ENCODE assay signal across 18 cellular contexts in genomic region chr2:22360735-22361374, GRCh38.
A peak's percentile ranks its signal among the peaks of the same experiment; 100 is the strongest.
DNase-seq lines count a peak whose midpoint lies in the region; ATAC-seq, FAIRE-seq and TF ChIP-seq lines count a peak whose summit lies in the region.
"Had no signal": no experiment of that assay in that cellular context is flagged by ENCODE, and none has a peak within 500 bp of the region (broad histone marks: within the 10 kb centered on the region; RNA-seq: fewer than 3 reads in every experiment).

No MANE protein-coding gene starts in this region.

- ATAC-seq in GM18867 (IDR thresholded peaks at IDR 0.05; ENCODE audit: unreplicated experiment) (no peak), HG02763 (IDR thresholded peaks at IDR 0.05; ENCODE audit: unreplicated experiment) (no peak), HG03565 (IDR thresholded peaks at IDR 0.05; ENCODE audit: unreplicated experiment) (no peak)
- ATAC-seq: HepG2, Right ventricle myocardium inferior had no signal

- no peak for FAIRE-seq in bronchial epithelial cell (lab: Jason Lieb, UNC)
- FAIRE-seq: HepG2 had no signal

- no peaks in the 10 kb centered on the region for H3K9me3 ChIP-seq in HUES48 (ENCODE audit: control insufficient read depth, insufficient read depth, low read length)

- H3K27ac ChIP-seq in HUES48 (ENCODE audit: low read depth, low read length) = peak overlapping the region; percentile 32

- H3K4me3 ChIP-seq in HUES48 (ENCODE audit: low read depth, low read length) (no peak overlapping the region), bronchial epithelial cell (ENCODE audit: low read depth, low read length) (no peak overlapping the region), kidney epithelial cell (ENCODE audit: low read depth, low read length) (no peak overlapping the region)

- peaks cover 13% of the 10 kb centered on the region for H3K4me1 ChIP-seq in HUES48 (ENCODE audit: control insufficient read depth, insufficient read depth, low read length)

- H3K9ac ChIP-seq in HUES48 (ENCODE audit: low read depth, low read length) = no peak overlapping the region

- peak; percentile 61 for DNase-seq in bronchial epithelial cell (ENCODE audit: low read depth)
- DNase-seq in kidney epithelial cell (ENCODE audit: low read depth) = peak; percentile 25
- peak; percentile 76 for DNase-seq in renal cortical epithelial cell (ENCODE audit: low read depth)
- DNase-seq: CD4-positive, alpha-beta T cell; DMS79; GOT3; KG1; NCI-H1048; NCI-H146; NCI-H2081; NCI-H510A treated with DMSO at 0.1 percent for 48 hours; NCI-H82 had no signal

- H3K36me3 ChIP-seq in HUES48 (ENCODE audit: control insufficient read depth, insufficient read depth, low read length) (no peaks in the 10 kb centered on the region), bronchial epithelial cell (ENCODE audit: control insufficient read depth, insufficient read depth, low read length) (no peaks in the 10 kb centered on the region), kidney epithelial cell (ENCODE audit: control insufficient read depth, insufficient read depth, low read length) (no peaks in the 10 kb centered on the region)

- TF ChIP-seq CTCF in bronchial epithelial cell (IDR thresholded peaks at IDR 0.05; ENCODE audit: insufficient read depth, low read length, severe bottlenecking) = no peak
- TF ChIP-seq CTCF in kidney epithelial cell (IDR thresholded peaks at IDR 0.05; ENCODE audit: insufficient read depth, low read length, poor library complexity, severe bottlenecking) = no peak

- H3K27me3 ChIP-seq in HUES48 (ENCODE audit: control insufficient read depth, insufficient read depth, low read length) (no peaks in the 10 kb centered on the region), bronchial epithelial cell (ENCODE audit: control insufficient read depth, insufficient read depth, low read length) (no peaks in the 10 kb centered on the region), kidney epithelial cell (ENCODE audit: control insufficient read depth, insufficient read depth, low read length) (no peaks in the 10 kb centered on the region)

Comparison
In these comparisons a context has a peak if more than half of its experiments do, and no peak if none do; other contexts are left out.
1. DNase-seq: peak in every context shown above with its lines; median percentile 76 in renal cortical epithelial cell; 61 in bronchial epithelial cell; 25 in kidney epithelial cell.